In the genomic region with DNA sequence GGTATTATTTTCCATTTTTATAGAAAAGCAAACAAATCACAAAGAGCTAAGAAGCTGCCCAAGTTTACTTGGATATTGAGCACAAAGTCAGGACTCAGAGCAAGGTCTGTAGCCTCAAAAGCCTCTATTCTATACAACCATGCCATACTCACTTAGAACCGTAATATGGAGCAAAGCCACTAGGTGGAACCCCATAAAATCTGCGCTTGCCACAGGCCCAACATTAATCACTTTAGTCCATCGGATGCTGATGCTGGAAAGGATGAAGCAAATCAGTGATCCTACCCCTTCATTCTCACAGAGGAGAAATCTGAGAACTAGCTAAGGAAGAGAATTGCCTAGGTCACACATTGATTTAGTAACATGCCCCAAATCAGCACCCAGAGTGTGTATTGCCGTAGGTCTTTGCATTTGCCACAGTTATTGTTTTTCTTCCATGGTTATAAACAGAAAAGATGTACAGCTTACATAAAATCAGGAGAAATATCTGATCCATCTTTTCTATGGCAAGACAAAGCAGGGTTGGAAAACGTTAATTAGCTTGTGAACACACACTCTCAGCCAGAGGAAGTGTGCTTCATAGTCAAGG, we compare ENCODE assay signal across 8 cellular contexts. TPM values are rescaled to one million over a fixed set of nuclear protein-coding genes. Genes with fewer than 3 reads are reported as not detected.
DNase-seq lines count a peak whose midpoint lies in the region; ATAC-seq and TF ChIP-seq lines count a peak whose summit lies in the region.

No MANE protein-coding gene starts in this region.

- DNase-seq in NOMO-1 treated with DMSO at 0.1 percent for 48 hours (lab: John Stamatoyannopoulos, UW; ENCODE audit: unreplicated experiment) = peak; percentile 1
- DNase-seq in NOMO-1 treated with dmso at 0.1 percent for 144 hours (lab: John Stamatoyannopoulos, UW; ENCODE audit: unreplicated experiment) = no peak
- DNase-seq in SW480 (ENCODE audit: low spot score) = peak; percentile 16
- no peak for DNase-seq in esophagus muscularis mucosa (ENCODE audit: extremely low spot score)
- no peak for DNase-seq in prostate gland (ENCODE audit: low spot score)
- no peak for DNase-seq in activated effector memory CD4-positive, alpha-beta T cell treated with anti-CD3 and anti-CD28 coated beads, Interleukin-2, amount 50 U/mL, for 16 hours

- TF ChIP-seq CTCF in esophagus muscularis mucosa (IDR thresholded peaks at IDR 0.05) (peak; percentile 46 to 68 (median 47)), prostate gland (IDR thresholded peaks at IDR 0.05) (peak in 3 of 4 experiments; percentile 40 to 60 (median 43))

- H3K4me1 ChIP-seq in esophagus muscularis mucosa = no peaks in the 10 kb centered on the region
- no peaks in the 10 kb centered on the region for H3K4me1 ChIP-seq in prostate gland (replicated peaks)

- 40% methylated on average over 5 of the region's 5 CpGs for WGBS in esophagus muscularis mucosa
- WGBS in prostate gland = 36% methylated on average over 5 of the region's 5 CpGs

- no peak for TF ChIP-seq POLR2A in esophagus muscularis mucosa (IDR thresholded peaks at IDR 0.05; ENCODE audit: low read depth)
- TF ChIP-seq POLR2A in prostate gland (IDR thresholded peaks at IDR 0.05) = no peak

- H3K4me3 ChIP-seq in esophagus muscularis mucosa (no peak overlapping the region), prostate gland (no peak overlapping the region)

- TF ChIP-seq EP300 in esophagus muscularis mucosa (IDR thresholded peaks at IDR 0.05) = no peak

- H3K36me3 ChIP-seq in esophagus muscularis mucosa (no peaks in the 10 kb centered on the region), prostate gland (no peaks in the 10 kb centered on the region)

- intact Hi-C loops in esophagus muscularis mucosa (cut with DNase I) (loop anchor here (2.0 kb wide), 1 partner anchor 313 kb away; no protein-coding TSS in a partner anchor), prostate gland (cut with DNase I) (loop anchor here (10.0 kb wide), 1 partner anchor 313 kb away; no protein-coding TSS in a partner anchor)

- no peaks in the 10 kb centered on the region for H3K27me3 ChIP-seq in esophagus muscularis mucosa
- no peaks in the 10 kb centered on the region for H3K27me3 ChIP-seq in prostate gland (replicated peaks; ENCODE audit: insufficient read depth)

- H3K27ac ChIP-seq in esophagus muscularis mucosa (replicated peaks in 1 of 4) (no peak overlapping the region), prostate gland (no peak overlapping the region)

- peak; percentile 85 for ATAC-seq in GM19463 (IDR thresholded peaks at IDR 0.05; ENCODE audit: unreplicated experiment)
- ATAC-seq in HG03520 (IDR thresholded peaks at IDR 0.05; ENCODE audit: unreplicated experiment) = peak; percentile 89

- H3K9me3 ChIP-seq in esophagus muscularis mucosa (peaks cover 0 to 15% (median 9%) of the 10 kb centered on the region in 4 donors), prostate gland (no peaks in the 10 kb centered on the region)

RNA-seq across cellular contexts. Expression of gene RAB38, which starts 56.7 kb away (rescaled TPM):
- 1 to 10 TPM in 1 of 4 donors, under 1 TPM in 3; 0.75 to 2.1 (median 0.80) TPM for total RNA-seq in esophagus muscularis mucosa
- 1 to 10 TPM; 1.8 to 7.6 TPM for total RNA-seq in prostate gland

Comparison
In these comparisons a context has a peak if more than half of its experiments do, and no peak if none do; other contexts are left out.
1. DNase-seq: peak in NOMO-1 treated with DMSO at 0.1 percent for 48 hours (single experiment) and SW480 (single experiment); none in NOMO-1 treated with dmso at 0.1 percent for 144 hours (single experiment), esophagus muscularis mucosa (single experiment), prostate gland (single experiment) and activated effector memory CD4-positive, alpha-beta T cell treated with anti-CD3 and anti-CD28 coated beads, Interleukin-2, amount 50 U/mL, for 16 hours (single experiment).